ENCODE assay signal across 9 cellular contexts in genomic region chr18:79522451-79523220, GRCh38.
DNase-seq lines count a peak whose midpoint lies in the region; ATAC-seq and TF ChIP-seq lines count a peak whose summit lies in the region.
"Had no signal": no experiment of that assay in that cellular context is flagged by ENCODE, and none has a peak within 500 bp of the region (broad histone marks: within the 10 kb centered on the region; RNA-seq: fewer than 3 reads in every experiment).

No MANE protein-coding gene starts in this region.

- no peak overlapping the region for H3K4me2 ChIP-seq in hepatocyte

- no peaks in the 10 kb centered on the region for H3K4me1 ChIP-seq in hepatocyte (ENCODE audit: insufficient read depth)

- no peaks in the 10 kb centered on the region for H3K9me3 Mint-ChIP-seq in activated CD4-positive, alpha-beta T cell treated with anti-CD3 and anti-CD28 coated beads, Interleukin-2, amount 10 ng/mL, durations not matched to agents 24 days and 14 days
- no peaks in the 10 kb centered on the region for H3K9me3 Mint-ChIP-seq in endothelial cell (ENCODE audit: unreplicated experiment)
- peaks cover 0 to 3% of the 10 kb centered on the region in 2 donors for H3K9me3 Mint-ChIP-seq in stimulated activated naive B cell treated with anti-CD40 and anti-IgM and Interleukin-4, amounts not matched to agents 10 μg/mL and 1 μg/mL and 100 μg/mL, for 72 hours

- H3K27ac ChIP-seq in hepatocyte: no peak overlapping the region
- H3K27ac ChIP-seq: VCaP had no signal

- H4K20me1 ChIP-seq in hepatocyte (ENCODE audit: insufficient read depth, poor library complexity, severe bottlenecking): no peaks in the 10 kb centered on the region

- no peaks in the 10 kb centered on the region for H3K9me2 ChIP-seq in hepatocyte (replicated peaks; ENCODE audit: insufficient read depth)

- H3K4me1 Mint-ChIP-seq in activated CD4-positive, alpha-beta T cell treated with anti-CD3 and anti-CD28 coated beads, Interleukin-2, amount 10 ng/mL, durations not matched to agents 24 days and 14 days: peaks cover 59% of the 10 kb centered on the region
- H3K4me1 Mint-ChIP-seq in endothelial cell (ENCODE audit: unreplicated experiment): peaks cover 16% of the 10 kb centered on the region
- peaks cover 60 to 95% of the 10 kb centered on the region in 2 donors for H3K4me1 Mint-ChIP-seq in stimulated activated naive B cell treated with anti-CD40 and anti-IgM and Interleukin-4, amounts not matched to agents 10 μg/mL and 1 μg/mL and 100 μg/mL, for 72 hours

- H3K36me3 ChIP-seq in hepatocyte (replicated peaks; ENCODE audit: insufficient read depth, low read depth): no peaks in the 10 kb centered on the region

- WGBS in hepatocyte (ENCODE audit: low lambda C conversion rate, missing lambda C conversion rate): 95% methylated on average over 17 of the region's 17 CpGs

- no peaks in the 10 kb centered on the region for H3K27me3 ChIP-seq in hepatocyte

- no peak overlapping the region for H3K4me3 ChIP-seq in hepatocyte

- ATAC-seq in GM21786 (IDR thresholded peaks at IDR 0.05; ENCODE audit: unreplicated experiment): peak; percentile 14
- ATAC-seq in stimulated activated naive B cell treated with anti-CD40 and anti-IgM and Interleukin-4, amounts not matched to agents 10 μg/mL and 1 μg/mL and 100 μg/mL, for 72 hours (replicated peaks): no peak

- H3K4me3 Mint-ChIP-seq in activated CD4-positive, alpha-beta T cell treated with anti-CD3 and anti-CD28 coated beads, Interleukin-2, amount 10 ng/mL, durations not matched to agents 24 days and 14 days: peak overlapping the region; percentile 76
- no peak overlapping the region for H3K4me3 Mint-ChIP-seq in endothelial cell (ENCODE audit: unreplicated experiment)
- H3K4me3 Mint-ChIP-seq in stimulated activated naive B cell treated with anti-CD40 and anti-IgM and Interleukin-4, amounts not matched to agents 10 μg/mL and 1 μg/mL and 100 μg/mL, for 72 hours: peak overlapping the region; percentile 76 to 86

- H3K9me3 ChIP-seq in hepatocyte (ENCODE audit: low read depth): no peaks in the 10 kb centered on the region

- intact Hi-C loops in activated CD4-positive, alpha-beta T cell treated with anti-CD3 and anti-CD28 coated beads, Interleukin-2, amount 10 ng/mL, durations not matched to agents 24 days and 14 days (cut with micrococcal nuclease): loop anchor here (1.0 to 5.0 kb wide), 7 partner anchors 16 to 455 kb away; partner anchors contain the start of genes ATP9B, CTDP1 and NFATC1

- peak overlapping the region; percentile 92 for H3K27ac Mint-ChIP-seq in activated CD4-positive, alpha-beta T cell treated with anti-CD3 and anti-CD28 coated beads, Interleukin-2, amount 10 ng/mL, durations not matched to agents 24 days and 14 days
- H3K27ac Mint-ChIP-seq in endothelial cell (ENCODE audit: unreplicated experiment): no peak overlapping the region
- H3K27ac Mint-ChIP-seq in stimulated activated naive B cell treated with anti-CD40 and anti-IgM and Interleukin-4, amounts not matched to agents 10 μg/mL and 1 μg/mL and 100 μg/mL, for 72 hours: peak overlapping the region; percentile 97

- TF ChIP-seq CTCF in endothelial cell (IDR thresholded peaks at IDR 0.05; ENCODE audit: unreplicated experiment): no peak
- TF ChIP-seq CTCF in GM20000 (IDR thresholded peaks at IDR 0.05; ENCODE audit: extremely low read depth, missing control alignments): no peak
- no peak for TF ChIP-seq CTCF in hepatocyte (IDR thresholded peaks at IDR 0.05; ENCODE audit: poor library complexity)

- H3K36me3 Mint-ChIP-seq in activated CD4-positive, alpha-beta T cell treated with anti-CD3 and anti-CD28 coated beads, Interleukin-2, amount 10 ng/mL, durations not matched to agents 24 days and 14 days (ENCODE audit: low read depth): peaks cover 22% of the 10 kb centered on the region
- peaks cover 8% of the 10 kb centered on the region for H3K36me3 Mint-ChIP-seq in endothelial cell (ENCODE audit: low read depth, unreplicated experiment)
- H3K36me3 Mint-ChIP-seq in stimulated activated naive B cell treated with anti-CD40 and anti-IgM and Interleukin-4, amounts not matched to agents 10 μg/mL and 1 μg/mL and 100 μg/mL, for 72 hours: peaks cover 52 to 64% of the 10 kb centered on the region in 2 donors

- no peaks in the 10 kb centered on the region for H3K79me2 ChIP-seq in hepatocyte

- H2AFZ ChIP-seq in hepatocyte: no peak overlapping the region

- no peaks in the 10 kb centered on the region for H3K27me3 Mint-ChIP-seq in activated CD4-positive, alpha-beta T cell treated with anti-CD3 and anti-CD28 coated beads, Interleukin-2, amount 10 ng/mL, durations not matched to agents 24 days and 14 days
- peaks cover 5% of the 10 kb centered on the region for H3K27me3 Mint-ChIP-seq in endothelial cell (ENCODE audit: unreplicated experiment)
- no peaks in the 10 kb centered on the region for H3K27me3 Mint-ChIP-seq in stimulated activated naive B cell treated with anti-CD40 and anti-IgM and Interleukin-4, amounts not matched to agents 10 μg/mL and 1 μg/mL and 100 μg/mL, for 72 hours

- DNase-seq in activated CD4-positive, alpha-beta T cell treated with anti-CD3 and anti-CD28 coated beads, Interleukin-2, amount 10 ng/mL, durations not matched to agents 24 days and 14 days: peak; percentile 87
- DNase-seq in endothelial cell (ENCODE audit: low spot score): peak; percentile 3
- peak; percentile 31 for DNase-seq in stimulated activated naive B cell treated with anti-CD40 and anti-IgM and Interleukin-4, amounts not matched to agents 10 μg/mL and 1 μg/mL and 100 μg/mL, for 72 hours
- no peak for DNase-seq in occipital lobe (lab: John Stamatoyannopoulos, UW)
- no peak for DNase-seq in GM20000 (ENCODE audit: low spot score)
- DNase-seq in hepatocyte (ENCODE audit: low spot score): no peak
- DNase-seq in NCI-H2227 treated with DMSO at 0.1 percent for 48 hours (lab: John Stamatoyannopoulos, UW): no peak

Comparison
In these comparisons a context has a peak if more than half of its experiments do, and no peak if none do; other contexts are left out.
1. DNase-seq: peak in activated CD4-positive, alpha-beta T cell treated with anti-CD3 and anti-CD28 coated beads, Interleukin-2, amount 10 ng/mL, durations not matched to agents 24 days and 14 days (single experiment), endothelial cell (single experiment) and stimulated activated naive B cell treated with anti-CD40 and anti-IgM and Interleukin-4, amounts not matched to agents 10 μg/mL and 1 μg/mL and 100 μg/mL, for 72 hours (single experiment); none in occipital lobe (single experiment), GM20000 (single experiment), hepatocyte (single experiment) and NCI-H2227 treated with DMSO at 0.1 percent for 48 hours (single experiment).